8 cellular contexts compared by ENCODE assay signal in the genomic region with DNA sequence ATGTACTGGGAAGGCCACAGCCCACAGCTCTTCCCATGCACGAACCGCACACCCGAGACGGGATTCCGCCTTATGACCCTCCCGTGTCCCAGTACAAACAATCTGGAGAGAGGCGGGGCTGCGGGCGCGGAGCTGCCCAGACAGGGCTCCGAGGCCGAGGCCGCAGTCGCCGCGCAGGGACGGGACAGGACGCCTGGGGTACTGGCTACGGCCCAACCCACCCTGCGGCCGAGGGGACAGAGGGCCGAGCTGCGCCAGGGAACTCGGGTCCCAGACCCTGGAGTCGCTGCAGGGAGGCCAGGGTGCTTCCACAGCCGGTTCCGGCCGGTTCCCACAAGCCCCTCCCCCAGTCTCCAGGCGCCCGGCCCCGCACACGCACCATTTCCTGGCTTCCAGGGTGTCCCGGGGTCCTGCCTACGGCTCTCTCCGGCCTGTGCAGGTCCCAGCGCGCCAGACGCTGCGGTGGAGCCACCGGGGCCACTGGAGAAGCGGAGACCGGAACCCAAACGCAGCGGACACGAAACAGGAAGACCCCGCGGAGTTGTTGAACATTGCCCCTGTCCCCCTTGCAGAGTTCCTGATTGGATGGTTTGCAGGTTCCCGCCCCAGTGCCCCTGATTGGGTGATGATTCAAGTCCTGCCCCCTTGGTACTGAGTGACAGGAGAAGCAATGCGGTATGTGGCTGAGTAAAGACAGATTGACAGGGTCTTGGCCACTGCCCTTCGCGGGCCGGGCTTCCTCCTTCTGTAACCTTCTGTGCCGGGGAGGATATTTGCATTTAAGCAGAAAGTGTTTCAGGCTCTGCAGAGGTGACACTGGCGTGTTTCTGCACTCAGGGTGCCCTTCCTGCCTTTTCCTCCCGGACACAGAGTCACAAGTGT. TPM values are rescaled to one million over a fixed set of nuclear protein-coding genes. Genes with fewer than 3 reads are reported as not detected.
DNase-seq lines count a peak whose midpoint lies in the region; ATAC-seq and TF ChIP-seq lines count a peak whose summit lies in the region.

Gene ZNF564 (minus strand): TSS at position 532 of the 882 bp plus-strand sequence. CDS start 150 bp downstream, at position 382.

- peak; percentile 97 for ATAC-seq in GM21723 (IDR thresholded peaks at IDR 0.05; ENCODE audit: unreplicated experiment)
- peak; percentile 99 for ATAC-seq in Panc1

- H3K4me1 ChIP-seq in Panc1 (ENCODE audit: control insufficient read depth, insufficient read depth, low read length) = peaks cover 5% of the 10 kb centered on the region; the same call in 1 of the 2 replicates
- H3K4me1 ChIP-seq in esophagus squamous epithelium = peaks cover 6 to 42% (median 22%) of the 10 kb centered on the region in 3 donors

- in situ Hi-C loops in Panc1 (cut with HindIII; ENCODE audit: low pct_unique_long_range_greater_than_20kb, low sequenced_read_pairs) = no loop called here

- TF ChIP-seq POLR2A in esophagus squamous epithelium (IDR thresholded peaks at IDR 0.05) = peak in 3 of 4 donors; percentile 23 to 76 (median 64)

- peak within 1 kb of the TSS; percentile 73 to 95 for H3K4me3 ChIP-seq in Panc1 (ENCODE audit: low read depth in 2 of 2, low read length in 2 of 2)
- peak within 1 kb of the TSS; percentile 70 to 93 (median 88) for H3K4me3 ChIP-seq in esophagus squamous epithelium

- H3K9me3 ChIP-seq in Panc1 (ENCODE audit: control insufficient read depth, insufficient read depth, low read depth, low read length) (no peaks in the 10 kb centered on the region), esophagus squamous epithelium (no peaks in the 10 kb centered on the region)

- H3K27ac ChIP-seq in Panc1 (ENCODE audit: low read length) = peak within 1 kb of the TSS; percentile 93
- H3K27ac ChIP-seq in esophagus squamous epithelium = peak within 1 kb of the TSS; percentile 94 to 99 (median 96)

- POLR2A ChIA-PET in Panc1 (lab: Charles Lee) = no interaction called here

- TF ChIP-seq CTCF in Panc1 (IDR thresholded peaks at IDR 0.05) = no peak
- TF ChIP-seq CTCF in esophagus squamous epithelium (IDR thresholded peaks at IDR 0.05) = no peak

- CTCF ChIA-PET in Panc1 (lab: Charles Lee) = no interaction called here

- H3K27me3 ChIP-seq in Panc1 (ENCODE audit: control insufficient read depth, insufficient read depth, low read length) (no peaks in the 10 kb centered on the region), esophagus squamous epithelium (peaks cover 0 to 3% (median 0%) of the 10 kb centered on the region in 4 donors)

- 0% methylated on average over 3 to 5 of the region's 55 CpGs for whole genome bisulfite sequencing in esophagus squamous epithelium, 2 donors

- DNase-seq in DMS53 (lab: John Stamatoyannopoulos, UW) = peak; percentile 98
- DNase-seq in KG1 (lab: John Stamatoyannopoulos, UW) = peak; percentile 95
- peak; percentile 89 for DNase-seq in Panc1 (ENCODE audit: low read depth, low spot score)
- DNase-seq in activated T-cell treated with anti-CD3 and anti-CD28 coated beads, Interleukin-2, amount 50 U/mL, for 48 hours = peak; percentile 93 to 94
- DNase-seq in esophagus squamous epithelium (lab: John Stamatoyannopoulos, UW) = peak; percentile 96
- DNase-seq in myocyte (ENCODE audit: low read depth) = peak; percentile 99
- peak; percentile 78 to 94 for DNase-seq in stimulated activated CD8-positive, alpha-beta memory T cell treated with anti-CD3 and anti-CD28 coated beads, Interleukin-7, amount 100 ng/mL, for 48 hours (ENCODE audit: extremely low read depth in 1 of 2, low read depth in 1 of 2)

- intact Hi-C loops in Panc1 (cut with micrococcal nuclease; ENCODE audit: unreplicated experiment) = loop anchor here (5.0 kb wide), 1 partner anchor 96 kb away; no protein-coding TSS in a partner anchor
- intact Hi-C loops in esophagus squamous epithelium (cut with DNase I) = no loop called here

- no peaks in the 10 kb centered on the region for H3K36me3 ChIP-seq in Panc1 (ENCODE audit: control insufficient read depth, insufficient read depth, low read length)
- peaks cover 0 to 8% (median 6%) of the 10 kb centered on the region in 3 donors for H3K36me3 ChIP-seq in esophagus squamous epithelium

- no TSS peak for BruUV-seq in Panc1 (replicated peaks; lab: Mats Ljungman, UMichigan)

RNA-seq across cellular contexts. Expression of gene ZNF564, which starts in this region (rescaled TPM):
- total RNA-seq in Panc1 (2021; ENCODE audit: unreplicated experiment) = 5.7 TPM
- 2.5 TPM for polyA plus RNA-seq in Panc1 (2012; ENCODE audit: insufficient read length)
- 1 to 10 TPM; 1.6 to 9.3 (median 4.8) TPM for total RNA-seq in esophagus squamous epithelium
- 5.8 and 6.0 TPM in 2 replicates for total RNA-seq in myocyte
- polyA plus RNA-seq in myocyte (2012) = 2.5 TPM

Comparison
In these comparisons a context has a peak if more than half of its experiments do, and no peak if none do; other contexts are left out.
1. Peak in every context shown above with its lines: DNase-seq, ATAC-seq, H3K4me3 ChIP-seq and H3K27ac ChIP-seq.